Comparison of ENCODE assay signal across 1 cellular context in genomic region chr6:90691823-90692222, GRCh38.
TF ChIP-seq lines count a peak whose summit lies in the region.

No MANE protein-coding gene starts in this region.

TF ChIP-seq in SK-N-SH, 30 proteins besides CTCF, POLR2A, EP300 and RAD21 (continued from another document):
- no peak for TF ChIP-seq REST (IDR thresholded peaks at IDR 0.05; ENCODE audit: low read depth, low read length)
- no peak for TF ChIP-seq JUND (IDR thresholded peaks at IDR 0.05)
- no peak for TF ChIP-seq USF2 (IDR thresholded peaks at IDR 0.05; ENCODE audit: borderline replicate concordance, low read depth, low read length)
- TF ChIP-seq GABPA (IDR thresholded peaks at IDR 0.05; ENCODE audit: low read depth): no peak
